16 cellular contexts compared by ENCODE assay signal in genomic region chr11:56214537-56214936, GRCh38. TPM values are rescaled to one million over a fixed set of nuclear protein-coding genes. Genes with fewer than 3 reads are reported as not detected.
"Had no signal": no experiment of that assay in that cellular context is flagged by ENCODE, and none has a peak within 500 bp of the region (broad histone marks: within the 10 kb centered on the region; RNA-seq: fewer than 3 reads in every experiment).

No MANE protein-coding gene starts in this region.

- H3K27ac ChIP-seq: colonic mucosa, coronary artery, dorsolateral prefrontal cortex, epithelial cell of prostate, esophagus muscularis mucosa, esophagus squamous epithelium, foreskin keratinocyte, gastrocnemius medialis, gastroesophageal sphincter, heart left ventricle, heart right ventricle had no signal

- H3K9me3 ChIP-seq: colonic mucosa, gastrocnemius medialis had no signal

- H3K27me3 ChIP-seq: colonic mucosa, dorsolateral prefrontal cortex, esophagus muscularis mucosa, esophagus squamous epithelium, foreskin keratinocyte, gastrocnemius medialis, gastroesophageal sphincter, heart left ventricle, heart right ventricle had no signal

- ATAC-seq: effector memory CD8-positive, alpha-beta T cell; esophagus mucosa; foreskin keratinocyte; gastrocnemius medialis; gastroesophageal sphincter; heart left ventricle; heart right ventricle had no signal

- H3K4me3 ChIP-seq: colonic mucosa, coronary artery, dorsolateral prefrontal cortex, esophagus muscularis mucosa, esophagus squamous epithelium, gastrocnemius medialis, gastroesophageal sphincter, heart left ventricle, heart right ventricle had no signal

- H3K36me3 ChIP-seq: colonic mucosa, esophagus muscularis mucosa, esophagus squamous epithelium, gastrocnemius medialis, gastroesophageal sphincter, heart left ventricle, heart right ventricle had no signal

RNA-seq across cellular contexts. Expression of gene OR5T2, which starts 19.5 kb away (rescaled TPM):
- polyA plus RNA-seq: endothelial cell of umbilical vein, esophagus, fibroblast of lung, foreskin keratinocyte, heart left ventricle, heart right ventricle had no signal

RNA-seq across cellular contexts. Expression of gene OR5T3, which starts 37.5 kb away (rescaled TPM):
- polyA plus RNA-seq: endothelial cell of umbilical vein, esophagus, fibroblast of lung, foreskin keratinocyte, heart left ventricle, heart right ventricle had no signal

RNA-seq across cellular contexts. Expression of gene OR5J2, which starts 38.1 kb away (rescaled TPM):
- polyA plus RNA-seq: endothelial cell of umbilical vein, esophagus, fibroblast of lung, foreskin keratinocyte, heart left ventricle, heart right ventricle had no signal

RNA-seq across cellular contexts. Expression of gene OR8K5, which starts 54.4 kb away (rescaled TPM):
- polyA plus RNA-seq: endothelial cell of umbilical vein, esophagus, fibroblast of lung, foreskin keratinocyte, heart left ventricle, heart right ventricle had no signal

RNA-seq across cellular contexts. Expression of gene OR5T1, which starts 59.4 kb away (rescaled TPM):
- polyA plus RNA-seq: endothelial cell of umbilical vein, esophagus, fibroblast of lung, foreskin keratinocyte, heart left ventricle, heart right ventricle had no signal
